ENCODE assay signal across 24 cellular contexts in genomic region chr20:63033635-63034510, GRCh38. TPM values are rescaled to one million over a fixed set of nuclear protein-coding genes. Genes with fewer than 3 reads are reported as not detected.
DNase-seq lines count a peak whose midpoint lies in the region; ATAC-seq, FAIRE-seq and TF ChIP-seq lines count a peak whose summit lies in the region.
"Had no signal": no experiment of that assay in that cellular context is flagged by ENCODE, and none has a peak within 500 bp of the region (broad histone marks: within the 10 kb centered on the region; RNA-seq: fewer than 3 reads in every experiment).

No MANE protein-coding gene starts in this region.

- no peak overlapping the region for H3K4me3 ChIP-seq in PC-3 (ENCODE audit: low read length)
- no peak overlapping the region for H3K4me3 ChIP-seq in kidney (ENCODE audit: low read length in 2 of 2)
- H3K4me3 ChIP-seq in upper lobe of right lung: no peak overlapping the region

- intact Hi-C loops in activated naive CD4-positive, alpha-beta T cell treated with anti-CD3 and anti-CD28 coated beads for 36 hours (cut with micrococcal nuclease): no loop called here
- intact Hi-C loops in PC-3 (cut with micrococcal nuclease): no loop called here
- intact Hi-C loops in kidney (cut with DNase I): no loop called here
- intact Hi-C loops in upper lobe of right lung (cut with DNase I): no loop called here

- H3K9ac ChIP-seq in PC-3 (ENCODE audit: low read length) (no peak overlapping the region), kidney (ENCODE audit: low read length in 2 of 2) (no peak overlapping the region)

- ATAC-seq in PC-3 (no peak), upper lobe of right lung (no peak)

- CTCF ChIA-PET in activated naive CD4-positive, alpha-beta T cell treated with anti-CD3 and anti-CD28 coated beads for 36 hours (lab: Charles Lee): interaction anchor here (0.6 kb wide), 1 partner anchor 11 kb away, joined by 3 read pairs; no protein-coding TSS in a partner anchor
- CTCF ChIA-PET in PC-3 (lab: Charles Lee): no interaction called here

- no peaks in the 10 kb centered on the region for H3K36me3 Mint-ChIP-seq in activated naive CD4-positive, alpha-beta T cell treated with anti-CD3 and anti-CD28 coated beads for 36 hours (ENCODE audit: low read depth)
- H3K36me3 Mint-ChIP-seq: activated naive CD8-positive, alpha-beta T cell; brain; CD4-positive, alpha-beta memory T cell; type B pancreatic cell had no signal

- H3K4me1 Mint-ChIP-seq in activated naive CD4-positive, alpha-beta T cell treated with anti-CD3 and anti-CD28 coated beads for 36 hours (ENCODE audit: low read depth): peaks cover 18% of the 10 kb centered on the region

- H3K9me3 Mint-ChIP-seq in activated naive CD4-positive, alpha-beta T cell treated with anti-CD3 and anti-CD28 coated beads for 36 hours: no peaks in the 10 kb centered on the region
- H3K9me3 Mint-ChIP-seq: T-helper 1 cell treated with Interleukin-12 subunit alpha and Interleukin-12 subunit beta and Interleukin-4 antibody, amounts not matched to agents 30 μg/mL and 1 μg/mL, for 36 hours; type B pancreatic cell had no signal

- peaks cover 12% of the 10 kb centered on the region for H3K27me3 Mint-ChIP-seq in activated naive CD4-positive, alpha-beta T cell treated with anti-CD3 and anti-CD28 coated beads for 36 hours (ENCODE audit: low read depth)

- H2AFZ ChIP-seq in PC-3 (ENCODE audit: low read length): no peak overlapping the region

- H3K36me3 ChIP-seq in PC-3 (ENCODE audit: low read depth, low read length): no peaks in the 10 kb centered on the region
- no peaks in the 10 kb centered on the region for H3K36me3 ChIP-seq in kidney (ENCODE audit: control insufficient read depth in 1 of 2, insufficient read depth in 2 of 2, low read length in 2 of 2)
- H3K36me3 ChIP-seq in upper lobe of right lung: no peaks in the 10 kb centered on the region

- peak overlapping the region; percentile 38; the same call in 1 of the 2 replicates for H3K4me2 ChIP-seq in PC-3 (ENCODE audit: low read length)

- H3F3A ChIP-seq in PC-3 (ENCODE audit: low read length, unreplicated experiment): no peaks in the 10 kb centered on the region

- H3K27me3 ChIP-seq in PC-3 (ENCODE audit: low read length) (peaks cover 70% of the 10 kb centered on the region), upper lobe of right lung (peaks cover 66% of the 10 kb centered on the region)

- no peaks in the 10 kb centered on the region for H4K20me1 ChIP-seq in PC-3 (ENCODE audit: low read length)

- no peak overlapping the region for H3K27ac Mint-ChIP-seq in activated naive CD4-positive, alpha-beta T cell treated with anti-CD3 and anti-CD28 coated beads for 36 hours
- H3K27ac Mint-ChIP-seq: activated naive CD8-positive, alpha-beta T cell; CD4-positive, alpha-beta memory T cell; T-helper 1 cell treated with Interleukin-12 subunit alpha and Interleukin-12 subunit beta and Interleukin-4 antibody, amounts not matched to agents 30 μg/mL and 1 μg/mL, for 36 hours; type B pancreatic cell had no signal

- POLR2A ChIA-PET in PC-3 (lab: Charles Lee; ENCODE audit: unreplicated experiment): no interaction called here

- TF ChIP-seq CTCF in PC-3 (conservative IDR thresholded peaks at IDR 0.05; ENCODE audit: low read depth, low read length): no peak
- no peak for TF ChIP-seq CTCF in kidney (IDR thresholded peaks at IDR 0.05; ENCODE audit: borderline replicate concordance, extremely low read depth, insufficient read depth)
- TF ChIP-seq CTCF in upper lobe of right lung (IDR thresholded peaks at IDR 0.05): no peak

- H3K4me1 ChIP-seq in PC-3 (ENCODE audit: insufficient read depth, low read length) (no peaks in the 10 kb centered on the region), kidney (ENCODE audit: control insufficient read depth in 1 of 2, insufficient read depth in 1 of 2, low read depth in 1 of 2, low read length in 2 of 2) (no peaks in the 10 kb centered on the region), upper lobe of right lung (no peaks in the 10 kb centered on the region)

- H3K9me2 ChIP-seq in PC-3 (replicated peaks; ENCODE audit: low read length): no peaks in the 10 kb centered on the region

- FAIRE-seq in kidney (lab: Jason Lieb, UNC): no peak
- FAIRE-seq: A204.1, keratinocyte had no signal

- no peak overlapping the region for H3K4me3 Mint-ChIP-seq in activated naive CD4-positive, alpha-beta T cell treated with anti-CD3 and anti-CD28 coated beads for 36 hours

- no peaks in the 10 kb centered on the region for H3K9me3 ChIP-seq in PC-3 (ENCODE audit: low read length)
- no peaks in the 10 kb centered on the region for H3K9me3 ChIP-seq in kidney (ENCODE audit: control insufficient read depth in 1 of 2, low read length in 2 of 2)
- H3K9me3 ChIP-seq in upper lobe of right lung: no peaks in the 10 kb centered on the region

- no peaks in the 10 kb centered on the region for H3K79me2 ChIP-seq in PC-3 (ENCODE audit: low read length)

- no TSS peak for BruUV-seq in PC-3 (replicated peaks; lab: Mats Ljungman, UMichigan)

- no peak overlapping the region for H3K27ac ChIP-seq in PC-3 (ENCODE audit: low read length)
- no peak overlapping the region for H3K27ac ChIP-seq in kidney (ENCODE audit: low read depth in 2 of 2, low read length in 2 of 2)
- no peak overlapping the region for H3K27ac ChIP-seq in upper lobe of right lung

- peak; percentile 5 for DNase-seq in activated naive CD4-positive, alpha-beta T cell treated with anti-CD3 and anti-CD28 coated beads, Interleukin-2, amount 50 U/mL, for 16 hours
- DNase-seq in activated naive CD4-positive, alpha-beta T cell treated with anti-CD3 and anti-CD28 coated beads for 36 hours: no peak
- DNase-seq in PC-3: no peak
- DNase-seq in kidney: peak; percentile 46
- peak; percentile 31 for DNase-seq in upper lobe of right lung
- no peak for DNase-seq in foreskin melanocyte
- DNase-seq in HPDE6-E6E7 (ENCODE audit: extremely low spot score): no peak
- DNase-seq in stimulated activated CD4-positive, alpha-beta T cell treated with anti-CD3 and anti-CD28 coated beads, Interleukin-15, amount 100 ng/mL, for 24 hours: no peak
- DNase-seq: activated CD4-positive, alpha-beta T cell treated with anti-CD3 and anti-CD28 coated beads, Interleukin-2, amount 50 U/mL, for 1 hour; NCI-H1436; NCI-H345; SIG-M5 had no signal

RNA-seq across cellular contexts. Expression of gene BHLHE23, which starts 27.1 kb away (rescaled TPM):
- total RNA-seq in activated naive CD4-positive, alpha-beta T cell treated with anti-CD3 and anti-CD28 coated beads for 36 hours: not detected
- not detected in 2 replicates for total RNA-seq in PC-3 (2014; rRNA removed)
- total RNA-seq in kidney: not detected
- polyA plus RNA-seq in kidney (ENCODE audit: insufficient read depth, low read depth, low replicate concordance): not detected
- total RNA-seq in upper lobe of right lung: not detected
- total RNA-seq: CD4-positive, alpha-beta memory T cell; Daoy; dermis microvascular lymphatic vessel endothelial cell; glomerular endothelial cell; H4 had no signal
- polyA plus RNA-seq: CD4-positive, alpha-beta memory T cell; esophagus; keratinocyte had no signal

Comparison
In these comparisons a context has a peak if more than half of its experiments do, and no peak if none do; other contexts are left out.
1. DNase-seq: peak in activated naive CD4-positive, alpha-beta T cell treated with anti-CD3 and anti-CD28 coated beads, Interleukin-2, amount 50 U/mL, for 16 hours (single experiment), kidney (single experiment) and upper lobe of right lung (single experiment); none in activated naive CD4-positive, alpha-beta T cell treated with anti-CD3 and anti-CD28 coated beads for 36 hours (single experiment), PC-3 (single experiment), foreskin melanocyte (single experiment), HPDE6-E6E7 (single experiment) and stimulated activated CD4-positive, alpha-beta T cell treated with anti-CD3 and anti-CD28 coated beads, Interleukin-15, amount 100 ng/mL, for 24 hours (single experiment).